8 cellular contexts compared by ENCODE assay signal in genomic region chr7:107201795-107202450, GRCh38.
DNase-seq lines count a peak whose midpoint lies in the region; ATAC-seq and TF ChIP-seq lines count a peak whose summit lies in the region.

No MANE protein-coding gene starts in this region.

- peaks cover 63% of the 10 kb centered on the region for H3K36me3 ChIP-seq in RWPE2 (ENCODE audit: low read depth)

- H3K27me3 ChIP-seq in RWPE2 (ENCODE audit: insufficient read depth, poor library complexity, severe bottlenecking): no peaks in the 10 kb centered on the region

- H3K4me3 ChIP-seq in RWPE2 (ENCODE audit: severe bottlenecking) (no peak overlapping the region), choroid plexus epithelial cell (ENCODE audit: low read depth, low read length) (no peak overlapping the region)

- H3K36me3 Mint-ChIP-seq in memory B cell: peaks cover 47% of the 10 kb centered on the region

- ATAC-seq in RWPE2 (ENCODE audit: low read depth) (peak; percentile 94), memory B cell (ENCODE audit: low read depth) (peak; percentile 60)

- DNase-seq in stimulated activated CD4-positive, alpha-beta T cell treated with anti-CD3 and anti-CD28 coated beads, Interleukin-12 subunit alpha, Interleukin-12 subunit beta, amount 100 ng/mL, for 48 hours (ENCODE audit: low read depth in 2 of 3, low spot score in 1 of 3): peak in 2 of 3 donors; percentile 9 to 17
- DNase-seq in stimulated activated CD4-positive, alpha-beta T cell treated with anti-CD3 and anti-CD28 coated beads, Interleukin-2, amount 100 ng/mL, for 48 hours: no peak
- DNase-seq in Kasumi-1 (lab: John Stamatoyannopoulos, UW) (peak; percentile 42 to 50), RWPE2 (ENCODE audit: low spot score) (no peak), choroid plexus epithelial cell (ENCODE audit: low read depth) (peak; percentile 53), memory B cell (ENCODE audit: low spot score in 2 of 2) (peak in 1 of 2 donors; percentile 26), NCI-H187 treated with DMSO at 0.1 percent for 48 hours (lab: John Stamatoyannopoulos, UW) (no peak), epidermal melanocyte (ENCODE audit: insufficient read length, low spot score) (no peak)

- H3K27ac Mint-ChIP-seq in memory B cell: no peak overlapping the region

- no peaks in the 10 kb centered on the region for H3K4me1 ChIP-seq in RWPE2 (ENCODE audit: insufficient read depth, poor library complexity, severe bottlenecking)

- no peak overlapping the region for H3K4me3 Mint-ChIP-seq in memory B cell

- peak; percentile 77 for TF ChIP-seq CTCF in RWPE2 (IDR thresholded peaks at IDR 0.05; ENCODE audit: poor library complexity, severe bottlenecking)
- TF ChIP-seq CTCF in choroid plexus epithelial cell (conservative IDR thresholded peaks at IDR 0.05; ENCODE audit: low read depth, low read length): peak; percentile 71

- H3K9me3 Mint-ChIP-seq in memory B cell: no peaks in the 10 kb centered on the region

- H3K9me3 ChIP-seq in RWPE2 (ENCODE audit: severe bottlenecking): no peaks in the 10 kb centered on the region

- no peak overlapping the region for H3K27ac ChIP-seq in RWPE2 (ENCODE audit: poor library complexity, severe bottlenecking)

- H3K27me3 Mint-ChIP-seq in memory B cell: no peaks in the 10 kb centered on the region

- no peaks in the 10 kb centered on the region for H3K4me1 Mint-ChIP-seq in memory B cell

Comparison
In these comparisons a context has a peak if more than half of its experiments do, and no peak if none do; other contexts are left out.
1. DNase-seq: peak in stimulated activated CD4-positive, alpha-beta T cell treated with anti-CD3 and anti-CD28 coated beads, Interleukin-12 subunit alpha, Interleukin-12 subunit beta, amount 100 ng/mL, for 48 hours (2 of 3), Kasumi-1 (2 of 2) and choroid plexus epithelial cell (single experiment); none in stimulated activated CD4-positive, alpha-beta T cell treated with anti-CD3 and anti-CD28 coated beads, Interleukin-2, amount 100 ng/mL, for 48 hours (0 of 2), RWPE2 (single experiment), NCI-H187 treated with DMSO at 0.1 percent for 48 hours (single experiment) and epidermal melanocyte (single experiment).